In genomic region chr3:150449169-150449721, GRCh38 we compare ENCODE assay signal across 13 cellular contexts. TPM values are rescaled to one million over a fixed set of nuclear protein-coding genes. Genes with fewer than 3 reads are reported as not detected.
DNase-seq lines count a peak whose midpoint lies in the region; FAIRE-seq and TF ChIP-seq lines count a peak whose summit lies in the region.
"Had no signal": no experiment of that assay in that cellular context is flagged by ENCODE, and none has a peak within 500 bp of the region (broad histone marks: within the 10 kb centered on the region; RNA-seq: fewer than 3 reads in every experiment).

No MANE protein-coding gene starts in this region.

- H3K4me1 ChIP-seq in cardiac muscle cell (ENCODE audit: low read depth) (peaks cover 39% of the 10 kb centered on the region), right atrium auricular region (peaks cover 0 to 46% of the 10 kb centered on the region in 2 donors), prostate gland (replicated peaks) (no peaks in the 10 kb centered on the region)

- H3K4me3 ChIP-seq in cardiac muscle cell (no peak overlapping the region), right atrium auricular region (no peak overlapping the region), fibroblast of pulmonary artery (replicated peaks; ENCODE audit: low read depth, low read length) (no peak overlapping the region), prostate gland (no peak overlapping the region)
- H3K4me3 ChIP-seq: BLaER1 treated with 17β-estradiol and CSF1 and Interleukin-3, amounts not matched to agents 10 nM and 100 nM had no signal

- H3K36me3 ChIP-seq in cardiac muscle cell (no peaks in the 10 kb centered on the region), right atrium auricular region (no peaks in the 10 kb centered on the region), prostate gland (no peaks in the 10 kb centered on the region)

- TF ChIP-seq CTCF in cardiac muscle cell (IDR thresholded peaks at IDR 0.05; ENCODE audit: low read depth, low read length) (no peak), right atrium auricular region (IDR thresholded peaks at IDR 0.05) (no peak), fibroblast of pulmonary artery (IDR thresholded peaks at IDR 0.05; ENCODE audit: low read length, missing control alignments) (no peak), prostate gland (IDR thresholded peaks at IDR 0.05) (no peak)

- H3K27ac ChIP-seq in cardiac muscle cell (peak overlapping the region; percentile 90), right atrium auricular region (no peak overlapping the region), prostate gland (no peak overlapping the region)
- H3K27ac ChIP-seq: BLaER1 treated with 17β-estradiol and CSF1 and Interleukin-3, amounts not matched to agents 10 nM and 100 nM had no signal

- no peaks in the 10 kb centered on the region for H3K27me3 ChIP-seq in cardiac muscle cell
- H3K27me3 ChIP-seq in right atrium auricular region = no peaks in the 10 kb centered on the region
- H3K27me3 ChIP-seq in prostate gland (replicated peaks; ENCODE audit: insufficient read depth) = no peaks in the 10 kb centered on the region
- H3K27me3 ChIP-seq: BLaER1 treated with 17β-estradiol and CSF1 and Interleukin-3, amounts not matched to agents 10 nM and 100 nM had no signal

- DNase-seq in cardiac muscle cell (ENCODE audit: low read depth in 1 of 2, low spot score in 1 of 2) (peak in 1 of 2 donors; percentile 63), right atrium auricular region (ENCODE audit: low spot score) (no peak), SW 1271 (lab: John Stamatoyannopoulos, UW) (peak; percentile 3 to 66), fibroblast of pulmonary artery (ENCODE audit: low read depth) (peak; percentile 75), urothelium cell line (ENCODE audit: low spot score) (peak; percentile 12), prostate gland (ENCODE audit: low spot score) (no peak), mesenteric fat pad (ENCODE audit: low spot score) (no peak), RKO (ENCODE audit: low spot score) (no peak)
- DNase-seq: hippocampal formation, KG1, naive B cell, NCI-H2227 treated with DMSO at 0.1 percent for 48 hours had no signal

- TF ChIP-seq POLR2A in prostate gland (IDR thresholded peaks at IDR 0.05) = no peak

- H3K9me3 ChIP-seq in cardiac muscle cell (ENCODE audit: low read depth) = no peaks in the 10 kb centered on the region
- no peaks in the 10 kb centered on the region for H3K9me3 ChIP-seq in right atrium auricular region
- no peaks in the 10 kb centered on the region for H3K9me3 ChIP-seq in prostate gland
- H3K9me3 ChIP-seq: BLaER1 treated with 17β-estradiol and CSF1 and Interleukin-3, amounts not matched to agents 10 nM and 100 nM had no signal

- no peak for FAIRE-seq in urothelium cell line (lab: Jason Lieb, UNC)

- intact Hi-C loops in prostate gland (cut with DNase I) = no loop called here

RNA-seq across cellular contexts. Expression of gene TSC22D2, which starts 41.1 kb away (rescaled TPM):
- total RNA-seq in cardiac muscle cell (12.8 and 25.6 TPM in 2 replicates), right atrium auricular region (10 to 100 TPM; 18.1 to 23.5 TPM), prostate gland (10 to 100 TPM in 1 of 2 donors, 1 to 10 TPM in 1; 9.6 to 29.2 TPM), mesenteric fat pad (41.5 TPM)
- 22.6 and 29.1 TPM in 2 replicates for polyA plus RNA-seq in cardiac muscle cell

Comparison
In these comparisons a context has a peak if more than half of its experiments do, and no peak if none do; other contexts are left out.
1. DNase-seq: peak in SW 1271 (2 of 2), fibroblast of pulmonary artery (single experiment) and urothelium cell line (single experiment); none in right atrium auricular region (single experiment), prostate gland (single experiment), mesenteric fat pad (single experiment) and RKO (single experiment).